Comparison of ENCODE assay signal across 17 cellular contexts in the genomic region with DNA sequence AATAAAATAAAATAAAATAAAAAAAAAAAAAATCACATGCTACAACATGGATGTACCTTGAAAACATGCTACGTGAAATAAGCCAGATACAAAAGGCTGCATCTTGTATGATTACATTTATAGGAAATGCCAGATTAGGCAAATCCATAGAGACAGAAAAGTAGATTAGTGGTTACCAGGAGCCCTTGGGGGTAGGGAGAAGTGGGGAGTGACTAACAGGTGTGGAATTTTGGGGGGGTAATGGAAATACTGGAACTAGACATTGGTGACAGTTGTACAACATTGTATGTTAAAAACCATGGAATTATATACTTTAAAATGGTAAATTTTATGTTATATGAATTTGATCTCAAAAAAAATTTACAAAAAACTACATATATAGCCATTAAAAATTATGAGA. TPM values are rescaled to one million over a fixed set of nuclear protein-coding genes. Genes with fewer than 3 reads are reported as not detected.
DNase-seq lines count a peak whose midpoint lies in the region; ATAC-seq, FAIRE-seq and TF ChIP-seq lines count a peak whose summit lies in the region.
"Had no signal": no experiment of that assay in that cellular context is flagged by ENCODE, and none has a peak within 500 bp of the region (broad histone marks: within the 10 kb centered on the region; RNA-seq: fewer than 3 reads in every experiment).

No MANE protein-coding gene starts in this region.

- no peak overlapping the region for H3K4me2 ChIP-seq in PC-3 (ENCODE audit: low read length)
- H3K4me2 ChIP-seq: BLaER1 had no signal

- DNase-seq in EL: peak; percentile 34
- DNase-seq in PC-3: peak; percentile 8
- DNase-seq in neural crest cell (ENCODE audit: low read depth, low spot score): no peak
- DNase-seq in NCI-H1417 (lab: John Stamatoyannopoulos, UW): no peak
- no peak for DNase-seq in hepatic stellate cell (ENCODE audit: low spot score)
- DNase-seq in stimulated activated CD4-positive, alpha-beta T cell treated with anti-CD3 and anti-CD28 coated beads, Interleukin-4, amount 100 ng/mL, for 1 hour: no peak
- DNase-seq in MCF 10A (ENCODE audit: unreplicated experiment): no peak
- DNase-seq: AML-193; CD8-positive, alpha-beta memory T cell; GF-D8; HCEC 1CT; IMR-90; KBM-7 had no signal

- H3K27ac ChIP-seq in PC-3 (ENCODE audit: low read length): no peak overlapping the region
- H3K27ac ChIP-seq: BLaER1 had no signal

- no peaks in the 10 kb centered on the region for H3K36me3 ChIP-seq in PC-3 (ENCODE audit: low read depth, low read length)
- H3K36me3 ChIP-seq: BLaER1 had no signal

- no peaks in the 10 kb centered on the region for H3K9me2 ChIP-seq in PC-3 (replicated peaks; ENCODE audit: low read length)

- POLR2A ChIA-PET in PC-3 (lab: Charles Lee; ENCODE audit: unreplicated experiment) (no interaction called here), MCF 10A (lab: Yijun Ruan, JAX) (no interaction called here)

- H3K27me3 ChIP-seq in PC-3 (ENCODE audit: low read length): no peaks in the 10 kb centered on the region
- H3K27me3 ChIP-seq: BLaER1 had no signal

- no peaks in the 10 kb centered on the region for H3K27me3 Mint-ChIP-seq in neural crest cell (ENCODE audit: low read depth)
- H3K27me3 Mint-ChIP-seq in MCF 10A (ENCODE audit: insufficient read depth, unreplicated experiment): peaks cover 10% of the 10 kb centered on the region

- no peaks in the 10 kb centered on the region for H3K9me3 ChIP-seq in PC-3 (ENCODE audit: low read length)
- H3K9me3 ChIP-seq: Caco-2 had no signal

- no peak for ATAC-seq in PC-3

- no peak for TF ChIP-seq CTCF in PC-3 (conservative IDR thresholded peaks at IDR 0.05; ENCODE audit: low read depth, low read length)
- no peak for TF ChIP-seq CTCF in neural crest cell (conservative IDR thresholded peaks at IDR 0.05)
- no peak for TF ChIP-seq CTCF in MCF 10A (IDR thresholded peaks at IDR 0.05; ENCODE audit: unreplicated experiment)

- no peak overlapping the region for H2AFZ ChIP-seq in PC-3 (ENCODE audit: low read length)

- H4K20me1 ChIP-seq in PC-3 (ENCODE audit: low read length): no peaks in the 10 kb centered on the region
- H4K20me1 ChIP-seq: BLaER1 had no signal

- H3K4me3 Mint-ChIP-seq in neural crest cell (no peak overlapping the region), MCF 10A (ENCODE audit: unreplicated experiment) (no peak overlapping the region)
- H3K4me3 Mint-ChIP-seq: CD8-positive, alpha-beta memory T cell had no signal

- H3K9me3 Mint-ChIP-seq in neural crest cell (no peaks in the 10 kb centered on the region), MCF 10A (ENCODE audit: unreplicated experiment) (no peaks in the 10 kb centered on the region)

- H3K9ac ChIP-seq in PC-3 (ENCODE audit: low read length): no peak overlapping the region
- H3K9ac ChIP-seq: BLaER1 had no signal

- H3K4me3 ChIP-seq in PC-3 (ENCODE audit: low read length): no peak overlapping the region
- H3K4me3 ChIP-seq: BLaER1 had no signal

- no peaks in the 10 kb centered on the region for H3F3A ChIP-seq in PC-3 (ENCODE audit: low read length, unreplicated experiment)

- intact Hi-C loops in PC-3 (cut with micrococcal nuclease) (no loop called here), MCF 10A (cut with micrococcal nuclease) (no loop called here)

- BruUV-seq in PC-3 (replicated peaks; lab: Mats Ljungman, UMichigan) (no TSS peak), MCF 10A (replicated peaks; lab: Mats Ljungman, UMichigan) (no TSS peak)

- H3K27ac Mint-ChIP-seq in neural crest cell (ENCODE audit: unreplicated experiment) (peak overlapping the region; percentile 24), MCF 10A (ENCODE audit: low read depth, unreplicated experiment) (no peak overlapping the region)
- H3K27ac Mint-ChIP-seq: CD8-positive, alpha-beta memory T cell had no signal

- H3K4me1 ChIP-seq in PC-3 (ENCODE audit: insufficient read depth, low read length): no peaks in the 10 kb centered on the region
- H3K4me1 ChIP-seq: BLaER1 had no signal

- CTCF ChIA-PET in PC-3 (lab: Charles Lee): no interaction called here
- CTCF ChIA-PET in MCF 10A (lab: Yijun Ruan, JAX): no interaction called here

- peak; percentile 78 for FAIRE-seq in A204.1 (lab: Jason Lieb, UNC)
- FAIRE-seq: GM19239 had no signal

- H3K4me1 Mint-ChIP-seq in neural crest cell (no peaks in the 10 kb centered on the region), MCF 10A (ENCODE audit: insufficient read depth, unreplicated experiment) (no peaks in the 10 kb centered on the region)

- H3K36me3 Mint-ChIP-seq in neural crest cell (ENCODE audit: low read depth): no peaks in the 10 kb centered on the region
- no peaks in the 10 kb centered on the region for H3K36me3 Mint-ChIP-seq in MCF 10A (ENCODE audit: insufficient read depth, unreplicated experiment)

- no peaks in the 10 kb centered on the region for H3K79me2 ChIP-seq in PC-3 (ENCODE audit: low read length)

RNA-seq across cellular contexts. Expression of gene SLC1A1, which starts 47.3 kb away (rescaled TPM):
- total RNA-seq in PC-3 (2014; rRNA removed) (3.2 and 4.8 TPM in 2 replicates), neural crest cell (0.89 and 0.96 TPM in 2 replicates), MCF 10A (2022) (0.16 TPM in 1 of 2 replicates, not detected in the other)

Comparison
In these comparisons a context has a peak if more than half of its experiments do, and no peak if none do; other contexts are left out.
1. DNase-seq: peak in EL (single experiment) and PC-3 (single experiment); none in neural crest cell (single experiment), NCI-H1417 (0 of 3), hepatic stellate cell (single experiment), stimulated activated CD4-positive, alpha-beta T cell treated with anti-CD3 and anti-CD28 coated beads, Interleukin-4, amount 100 ng/mL, for 1 hour (single experiment) and MCF 10A (single experiment).